14 cellular contexts compared by ENCODE assay signal in the genomic region with DNA sequence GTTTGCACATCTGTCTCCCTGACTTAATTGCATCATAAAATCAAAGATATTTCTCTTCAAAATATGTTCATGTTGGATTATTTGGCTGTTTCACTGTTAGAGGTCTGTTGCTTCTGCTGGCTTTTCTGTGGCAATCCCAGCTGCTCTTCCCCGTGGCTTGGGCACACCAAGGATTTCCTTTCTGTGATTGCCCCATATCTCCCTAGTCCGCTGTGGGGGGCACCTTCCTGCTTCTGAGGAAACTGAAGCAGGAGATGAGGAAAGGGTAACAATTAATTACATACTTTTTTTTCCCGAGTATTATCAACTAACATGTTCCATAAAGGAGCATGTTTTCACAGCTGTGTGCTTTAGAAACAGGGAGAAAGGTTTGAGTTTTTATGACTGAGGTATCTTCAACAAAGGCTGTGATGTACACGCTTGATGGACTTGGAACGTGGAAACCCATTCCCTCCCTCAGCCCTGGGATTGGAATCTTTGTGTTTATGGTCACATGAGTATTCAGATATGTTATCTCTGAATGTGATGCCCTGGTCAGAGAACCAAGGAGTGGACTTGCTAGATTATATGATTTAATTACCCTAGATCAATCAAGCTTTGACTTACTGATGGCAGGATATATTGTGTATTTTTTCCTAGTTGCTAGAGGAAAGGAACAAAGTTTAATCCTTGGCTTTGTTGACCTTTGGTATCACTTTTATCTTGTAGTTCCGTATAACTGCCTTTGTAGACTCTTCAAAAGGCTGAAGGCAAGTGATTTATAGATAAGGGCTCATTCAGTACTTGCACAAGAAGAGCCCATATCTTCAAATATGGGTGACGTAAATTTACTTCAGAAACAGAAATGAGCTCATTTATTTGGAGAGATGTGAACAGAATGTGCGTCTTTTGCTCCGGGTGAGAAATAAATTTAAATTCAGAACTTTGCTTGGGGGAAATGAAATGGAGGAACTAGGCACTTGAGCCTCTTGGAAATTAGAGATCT. TPM values are rescaled to one million over a fixed set of nuclear protein-coding genes. Genes with fewer than 3 reads are reported as not detected.
DNase-seq lines count a peak whose midpoint lies in the region; ATAC-seq and TF ChIP-seq lines count a peak whose summit lies in the region.
"Had no signal": no experiment of that assay in that cellular context is flagged by ENCODE, and none has a peak within 500 bp of the region (broad histone marks: within the 10 kb centered on the region; RNA-seq: fewer than 3 reads in every experiment).

No MANE protein-coding gene starts in this region.

- TF ChIP-seq CTCF in Caco-2 (IDR thresholded peaks at IDR 0.05; ENCODE audit: insufficient read depth in 1 of 2, low read depth in 1 of 2, low read length in 1 of 2, severe bottlenecking in 1 of 2, unreplicated experiment in 1 of 2) (no peak), nephron (IDR thresholded peaks at IDR 0.05; ENCODE audit: unreplicated experiment in 3 of 3) (no peak), GM10266 (IDR thresholded peaks at IDR 0.05; ENCODE audit: control insufficient read depth, insufficient read depth, low read depth, missing control alignments) (no peak)

- H3K4me3 Mint-ChIP-seq in Caco-2 (ENCODE audit: unreplicated experiment) (peak overlapping the region; percentile 54), nephron (no peak overlapping the region)
- H3K4me3 Mint-ChIP-seq: memory B cell; stimulated activated naive B cell treated with anti-CD40 and anti-IgM and Interleukin-4, amounts not matched to agents 10 μg/mL and 1 μg/mL and 100 μg/mL, for 72 hours had no signal

- H3K27ac Mint-ChIP-seq in Caco-2 (ENCODE audit: unreplicated experiment) (peak overlapping the region; percentile 94), nephron (peak overlapping the region in 2 of 3 experiments; percentile 44 to 86)
- H3K27ac Mint-ChIP-seq: memory B cell; stimulated activated naive B cell treated with anti-CD40 and anti-IgM and Interleukin-4, amounts not matched to agents 10 μg/mL and 1 μg/mL and 100 μg/mL, for 72 hours had no signal

- POLR2A ChIA-PET in Caco-2 (lab: Charles Lee): interaction anchor here (0.5 to 2.5 kb wide), 19 partner anchors 19 to 383 kb away, joined by 3 to 15 read pairs (median 3); partner anchors contain the start of genes BORCS5 and DUSP16

- no peak overlapping the region for H3K4me3 ChIP-seq in Caco-2 (ENCODE audit: low read depth, low read length)
- H3K4me3 ChIP-seq: ascending aorta had no signal

- BruUV-seq in Caco-2 (replicated peaks; lab: Mats Ljungman, UMichigan): TSS peak; percentile 87

- no peaks in the 10 kb centered on the region for H3K9me3 ChIP-seq in Caco-2
- H3K9me3 ChIP-seq: ascending aorta had no signal

- H3K27me3 Mint-ChIP-seq in Caco-2 (ENCODE audit: insufficient read depth, unreplicated experiment) (no peaks in the 10 kb centered on the region), nephron (ENCODE audit: low read depth) (no peaks in the 10 kb centered on the region)
- H3K27me3 Mint-ChIP-seq: memory B cell; stimulated activated naive B cell treated with anti-CD40 and anti-IgM and Interleukin-4, amounts not matched to agents 10 μg/mL and 1 μg/mL and 100 μg/mL, for 72 hours had no signal

- H3K4me1 Mint-ChIP-seq in Caco-2 (ENCODE audit: low read depth, unreplicated experiment): peaks cover 60% of the 10 kb centered on the region
- peaks cover 8% of the 10 kb centered on the region for H3K4me1 Mint-ChIP-seq in nephron

- H3K9me3 Mint-ChIP-seq in Caco-2 (ENCODE audit: unreplicated experiment) (no peaks in the 10 kb centered on the region), nephron (no peaks in the 10 kb centered on the region)

- CTCF ChIA-PET in Caco-2 (lab: Charles Lee): interaction anchor here (0.5 to 1.9 kb wide), 13 partner anchors 11 to 401 kb away, joined by 3 to 11 read pairs (median 5); partner anchors contain the start of genes DUSP16 and MANSC1

- DNase-seq in Caco-2 (peak; percentile 96 to 97), NCI-H146 treated with DMSO at 0.1 percent for 48 hours (lab: John Stamatoyannopoulos, UW; ENCODE audit: unreplicated experiment) (peak; percentile 52), dermis blood vessel endothelial cell (peak; percentile 70), GM10266 (ENCODE audit: extremely low spot score) (no peak)
- DNase-seq: activated CD4-positive, CD25-positive, alpha-beta regulatory T cell treated with anti-CD3 and anti-CD28 coated beads, Interleukin-2, amount 50 U/mL, for 72 hours; NCI-H1105; stimulated activated CD4-positive, alpha-beta T cell treated with anti-CD3 and anti-CD28 coated beads, Interleukin-12 subunit alpha, Interleukin-12 subunit beta, amount 100 ng/mL, for 4 hours; stimulated activated naive B cell treated with anti-CD40 and anti-IgM and Interleukin-4, amounts not matched to agents 10 μg/mL and 1 μg/mL and 100 μg/mL, for 72 hours had no signal

- no peak for ATAC-seq in GM19452 (IDR thresholded peaks at IDR 0.05; ENCODE audit: unreplicated experiment)
- ATAC-seq in HG02981 (IDR thresholded peaks at IDR 0.05; ENCODE audit: unreplicated experiment): no peak
- no peak for ATAC-seq in GM18868 (IDR thresholded peaks at IDR 0.05; ENCODE audit: unreplicated experiment)
- ATAC-seq: stimulated activated naive B cell treated with anti-CD40 and anti-IgM and Interleukin-4, amounts not matched to agents 10 μg/mL and 1 μg/mL and 100 μg/mL, for 72 hours had no signal

- H3K27me3 ChIP-seq in Caco-2 (replicated peaks; ENCODE audit: control insufficient read depth, insufficient read depth, low read length): no peaks in the 10 kb centered on the region
- H3K27me3 ChIP-seq: ascending aorta had no signal

- intact Hi-C loops in Caco-2 (cut with micrococcal nuclease; ENCODE audit: unreplicated experiment): loop anchor here (1.0 to 5.0 kb wide), 11 partner anchors 19 to 479 kb away; partner anchors contain the start of genes BORCS5, CDKN1B, DUSP16 and GPR19

- peaks cover 32% of the 10 kb centered on the region for H3K36me3 Mint-ChIP-seq in Caco-2 (ENCODE audit: insufficient read depth, unreplicated experiment)
- H3K36me3 Mint-ChIP-seq in nephron (ENCODE audit: low read depth): peaks cover 4% of the 10 kb centered on the region

- H3K4me1 ChIP-seq in Caco-2: peaks cover 61% of the 10 kb centered on the region

- no peaks in the 10 kb centered on the region for H3K36me3 ChIP-seq in Caco-2 (ENCODE audit: control insufficient read depth, insufficient read depth, low read length)
- H3K36me3 ChIP-seq: ascending aorta had no signal

RNA-seq across cellular contexts. Expression of gene BORCS5, which starts 46.7 kb away (rescaled TPM):
- total RNA-seq in Caco-2 (2022) (25.5 and 25.7 TPM in 2 replicates), dermis blood vessel endothelial cell (2.9 and 7.6 TPM in 2 replicates)

RNA-seq across cellular contexts. Expression of gene MANSC1, which starts 53.5 kb away (rescaled TPM):
- 27.5 and 28.9 TPM in 2 replicates for total RNA-seq in Caco-2 (2022)
- 6.8 and 14.8 TPM in 2 replicates for total RNA-seq in dermis blood vessel endothelial cell
